ENCODE assay signal across 8 cellular contexts in the genomic region with DNA sequence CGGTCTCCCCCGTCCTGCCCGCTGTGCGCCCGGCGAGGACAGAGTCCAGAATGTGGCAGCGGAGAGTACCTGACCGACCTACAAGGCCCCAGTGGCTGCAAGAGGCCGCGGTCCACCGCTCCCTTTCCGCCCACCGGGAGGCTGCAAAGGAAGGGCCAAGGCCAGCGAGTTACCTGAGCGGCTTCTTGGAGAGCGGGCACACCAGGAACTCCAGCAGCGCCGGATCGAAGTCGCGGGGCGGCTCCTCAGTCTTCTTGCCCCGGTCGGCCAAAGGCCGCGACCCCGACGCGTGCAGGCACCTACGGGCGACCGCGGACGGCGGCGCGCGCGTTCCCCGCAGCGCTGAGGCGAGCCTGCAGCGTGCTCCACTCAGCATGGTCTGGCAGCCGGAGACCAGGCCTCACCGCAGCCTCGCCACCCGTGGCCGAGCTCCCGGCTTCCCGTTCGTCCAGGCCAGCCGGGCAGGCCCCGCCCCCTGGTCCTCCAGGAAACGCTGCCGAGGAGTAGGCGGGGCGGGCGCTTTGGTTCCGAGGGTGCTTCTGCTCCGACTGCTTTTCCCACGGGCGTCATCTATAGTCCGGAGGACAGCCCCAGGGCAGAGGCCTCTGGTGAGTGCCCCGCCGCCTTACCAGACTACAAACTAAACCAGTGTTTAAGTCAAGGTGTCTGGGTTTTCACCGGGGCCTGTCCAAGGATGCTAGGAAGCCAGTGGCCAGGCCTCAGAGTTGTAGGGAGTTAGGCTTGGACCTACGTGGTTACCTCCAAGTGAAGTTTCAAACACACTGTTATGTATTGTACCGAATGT.
A peak's percentile ranks its signal among the peaks of the same experiment; 100 is the strongest.
DNase-seq lines count a peak whose midpoint lies in the region; TF ChIP-seq lines count a peak whose summit lies in the region.

A gene with protein sequence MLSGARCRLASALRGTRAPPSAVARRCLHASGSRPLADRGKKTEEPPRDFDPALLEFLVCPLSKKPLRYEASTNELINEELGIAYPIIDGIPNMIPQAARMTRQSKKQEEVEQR (minus strand): TSS at position 452 of the 805 bp plus-strand sequence. CDS start 76 bp downstream, at position 376.

- H3K27me3 ChIP-seq in effector memory CD4-positive, alpha-beta T cell (replicated peaks; ENCODE audit: control insufficient read depth, insufficient read depth, low read length, poor library complexity, severe bottlenecking), result no peaks in the 10 kb centered on the region

- DNase-seq in COLO668 (lab: John Stamatoyannopoulos, UW; ENCODE audit: unreplicated experiment), result peak; percentile 97
- peak; percentile 89 for DNase-seq in GM20000 (ENCODE audit: low spot score)
- DNase-seq in HS-5 (ENCODE audit: low read depth), result peak; percentile 65
- DNase-seq in NOMO-1 (lab: John Stamatoyannopoulos, UW; ENCODE audit: unreplicated experiment in 2 of 2), result peak; percentile 79 to 87
- peak; percentile 57 to 60 for DNase-seq in activated CD8-positive, alpha-beta memory T cell treated with anti-CD3 and anti-CD28 coated beads for 4 hours (ENCODE audit: low read depth in 2 of 2)
- peak; percentile 58 to 76 (median 63) for DNase-seq in effector memory CD4-positive, alpha-beta T cell
- peak; percentile 96 for DNase-seq in medulla oblongata (ENCODE audit: extremely low spot score)
- DNase-seq in stimulated activated CD8-positive, alpha-beta memory T cell treated with anti-CD3 and anti-CD28 coated beads, Interleukin-12 subunit alpha, Interleukin-12 subunit beta, amount 100 ng/mL, for 1 hour (ENCODE audit: low read depth), result peak; percentile 59

- H3K4me1 ChIP-seq in effector memory CD4-positive, alpha-beta T cell (ENCODE audit: control insufficient read depth, insufficient read depth, low read length, poor library complexity, severe bottlenecking), result peaks cover 5% of the 10 kb centered on the region

- peak within 1 kb of the TSS; percentile 70 for H3K27ac ChIP-seq in effector memory CD4-positive, alpha-beta T cell (ENCODE audit: insufficient read depth, low read length, poor library complexity, severe bottlenecking)

- no peaks in the 10 kb centered on the region for H3K36me3 ChIP-seq in effector memory CD4-positive, alpha-beta T cell (ENCODE audit: control insufficient read depth, insufficient read depth, low read length)

- no peak for TF ChIP-seq CTCF in GM20000 (IDR thresholded peaks at IDR 0.05; ENCODE audit: extremely low read depth, missing control alignments)

- no peaks in the 10 kb centered on the region for H3K9me3 ChIP-seq in effector memory CD4-positive, alpha-beta T cell (ENCODE audit: control insufficient read depth, low read length)

- peak within 1 kb of the TSS; percentile 78 for H3K4me3 ChIP-seq in effector memory CD4-positive, alpha-beta T cell (ENCODE audit: insufficient read depth, low read depth, low read length, poor library complexity, severe bottlenecking)

Comparison
In these comparisons a context has a peak if more than half of its experiments do, and no peak if none do; other contexts are left out.
1. Peak in every context shown above with its lines: DNase-seq, H3K4me3 ChIP-seq and H3K27ac ChIP-seq.